Comparison of ENCODE assay signal across 26 cellular contexts in the genomic region with DNA sequence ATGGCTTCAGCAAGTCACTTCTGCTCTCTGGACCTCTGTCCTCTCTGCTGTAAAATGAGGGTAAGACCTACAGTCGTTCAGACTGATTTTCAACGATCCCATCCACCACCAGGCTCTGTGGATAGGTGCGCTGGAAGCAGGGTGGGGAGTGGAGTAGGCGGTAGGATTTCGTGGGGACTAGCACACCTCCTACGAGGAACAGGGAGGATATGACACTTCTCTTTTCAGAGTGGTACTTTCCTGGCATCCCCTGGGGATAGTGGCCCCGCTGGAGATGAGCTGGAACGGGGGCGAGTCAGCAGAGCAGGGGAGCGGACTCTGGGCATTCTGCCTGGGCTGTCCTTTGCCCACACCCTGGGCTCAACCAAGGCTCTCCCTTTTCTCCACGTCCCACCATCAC. TPM values are rescaled to one million over a fixed set of nuclear protein-coding genes. Genes with fewer than 3 reads are reported as not detected.
"Had no signal": no experiment of that assay in that cellular context is flagged by ENCODE, and none has a peak within 500 bp of the region (broad histone marks: within the 10 kb centered on the region; RNA-seq: fewer than 3 reads in every experiment).

No MANE protein-coding gene starts in this region.

- H3K27ac Mint-ChIP-seq: dendritic cell treated with granulocyte-macrophage colony-stimulating factor and Interleukin-4, amounts not matched to agents 40 ng/mL and 50 ng/mL, for 4 days; naive thymus-derived CD4-positive, alpha-beta T cell; nephron progenitor cell had no signal

- DNase-seq: effector memory CD8-positive, alpha-beta T cell; esophagus squamous epithelium; foreskin fibroblast; kidney; left cardiac atrium; left ventricle myocardium superior; mesendoderm; naive thymus-derived CD4-positive, alpha-beta T cell; nephron progenitor cell; stimulated activated CD4-positive, alpha-beta T cell treated with anti-CD3 and anti-CD28 coated beads, Interleukin-2, amount 100 ng/mL, for 24 hours; stimulated activated CD4-positive, alpha-beta T cell treated with anti-CD3 and anti-CD28 coated beads, Interleukin-4, amount 100 ng/mL, for 4 hours; stimulated activated naive CD8-positive, alpha-beta T cell treated with anti-CD3 and anti-CD28 coated beads, Interleukin-15, Interleukin-2, amounts not matched to agents 100 U/mL and 50 U/mL, for 24 hours; tibial artery; uterus had no signal

- H3K4me3 ChIP-seq: esophagus squamous epithelium, gastroesophageal sphincter, hepatocyte, lung, skin epidermis, tibial artery, upper lobe of left lung, uterus had no signal

- H3K36me3 ChIP-seq: neutrophil, uterus had no signal

- H3K27me3 ChIP-seq: esophagus squamous epithelium, gastroesophageal sphincter, hepatocyte, tibial artery, upper lobe of left lung, uterus had no signal

- H3K27ac ChIP-seq: epithelial cell of prostate, esophagus squamous epithelium, gastroesophageal sphincter, hepatocyte, neutrophil, tibial artery, upper lobe of left lung, uterus had no signal

- H3K79me2 ChIP-seq: hepatocyte had no signal

- H3K9me3 Mint-ChIP-seq: dendritic cell treated with granulocyte-macrophage colony-stimulating factor and Interleukin-4, amounts not matched to agents 40 ng/mL and 50 ng/mL, for 4 days; effector memory CD8-positive, alpha-beta T cell; naive thymus-derived CD4-positive, alpha-beta T cell; nephron progenitor cell had no signal

- H3K4me3 Mint-ChIP-seq: dendritic cell treated with granulocyte-macrophage colony-stimulating factor and Interleukin-4, amounts not matched to agents 40 ng/mL and 50 ng/mL, for 4 days; effector memory CD8-positive, alpha-beta T cell; naive thymus-derived CD4-positive, alpha-beta T cell; nephron progenitor cell had no signal

- H3K4me2 ChIP-seq: hepatocyte had no signal

- H3K9me3 ChIP-seq: esophagus squamous epithelium, gastroesophageal sphincter, neutrophil, tibial artery, upper lobe of left lung, uterus had no signal

- ATAC-seq: effector memory CD8-positive, alpha-beta T cell; gastroesophageal sphincter; left cardiac atrium; left ventricle myocardium superior; naive thymus-derived CD4-positive, alpha-beta T cell; sciatic nerve; stimulated activated naive CD8-positive, alpha-beta T cell treated with anti-CD3 and anti-CD28 coated beads, Interleukin-15, Interleukin-2, amounts not matched to agents 100 U/mL and 50 U/mL, for 24 hours had no signal

- H2AFZ ChIP-seq: hepatocyte had no signal

RNA-seq across cellular contexts. Expression of gene REN, which starts 32.0 kb away (rescaled TPM):
- total RNA-seq: gastroesophageal sphincter; left cardiac atrium; left ventricle myocardium superior; naive thymus-derived CD4-positive, alpha-beta T cell; osteocyte; pulmonary artery endothelial cell; sciatic nerve; temporal lobe had no signal
- polyA plus RNA-seq: naive thymus-derived CD4-positive, alpha-beta T cell had no signal
